In the genomic region with DNA sequence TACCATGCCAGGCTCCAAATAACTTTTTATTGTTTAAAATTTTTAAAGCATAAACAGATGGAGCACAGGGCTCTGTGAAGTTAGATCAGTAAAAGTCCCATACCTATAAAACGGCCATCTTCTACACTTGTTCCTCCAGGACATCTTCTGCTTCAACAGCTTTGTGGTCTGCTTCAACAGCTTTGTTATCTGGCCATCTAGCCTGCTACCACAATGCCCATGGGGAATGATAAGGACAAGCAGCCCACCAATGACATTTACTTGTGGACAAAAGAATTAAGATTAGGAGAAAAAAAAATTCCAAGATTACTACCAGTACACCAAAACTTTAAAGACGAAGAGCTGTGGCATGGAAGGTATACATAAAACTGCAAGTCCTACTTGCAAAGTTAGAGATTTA, we compare ENCODE assay signal across 19 cellular contexts. TPM values are rescaled to one million over a fixed set of nuclear protein-coding genes. Genes with fewer than 3 reads are reported as not detected.
DNase-seq lines count a peak whose midpoint lies in the region; ATAC-seq and TF ChIP-seq lines count a peak whose summit lies in the region.
"Had no signal": no experiment of that assay in that cellular context is flagged by ENCODE, and none has a peak within 500 bp of the region (broad histone marks: within the 10 kb centered on the region; RNA-seq: fewer than 3 reads in every experiment).

No MANE protein-coding gene starts in this region.

- CTCF ChIA-PET in activated CD4-positive, alpha-beta T cell treated with anti-CD3 and anti-CD28 coated beads for 36 hours (lab: Charles Lee): no interaction called here

- H3K27me3 ChIP-seq in sigmoid colon: no peaks in the 10 kb centered on the region
- H3K27me3 ChIP-seq: SJCRH30 had no signal

- TF ChIP-seq EP300 in sigmoid colon (IDR thresholded peaks at IDR 0.05): no peak

- peaks cover 19% of the 10 kb centered on the region for H3K4me1 Mint-ChIP-seq in activated CD4-positive, alpha-beta T cell treated with anti-CD3 and anti-CD28 coated beads for 36 hours
- H3K4me1 Mint-ChIP-seq in central memory CD8-positive, alpha-beta T cell: peaks cover 25% of the 10 kb centered on the region
- peaks cover 37% of the 10 kb centered on the region for H3K4me1 Mint-ChIP-seq in stimulated activated memory B cell treated with anti-CD40 and anti-IgM and Interleukin-4, amounts not matched to agents 10 μg/mL and 1 μg/mL and 100 μg/mL, for 72 hours

- 75 to 76% methylated on average over 2 of the region's 2 CpGs for WGBS in sigmoid colon, 2 donors

- peaks cover 0 to 20% (median 10%) of the 10 kb centered on the region in 4 donors for H3K4me1 ChIP-seq in sigmoid colon
- H3K4me1 ChIP-seq: Caco-2, SJCRH30 had no signal

- no peak for TF ChIP-seq POLR2A in sigmoid colon (IDR thresholded peaks at IDR 0.05)

- no peak for TF ChIP-seq CTCF in sigmoid colon (IDR thresholded peaks at IDR 0.05)

- peak overlapping the region; percentile 26 for H3K27ac Mint-ChIP-seq in activated CD4-positive, alpha-beta T cell treated with anti-CD3 and anti-CD28 coated beads for 36 hours
- H3K27ac Mint-ChIP-seq in central memory CD8-positive, alpha-beta T cell (ENCODE audit: low read depth): peak overlapping the region; percentile 92
- H3K27ac Mint-ChIP-seq in stimulated activated memory B cell treated with anti-CD40 and anti-IgM and Interleukin-4, amounts not matched to agents 10 μg/mL and 1 μg/mL and 100 μg/mL, for 72 hours: peak overlapping the region; percentile 7

- H3K27ac ChIP-seq in sigmoid colon: no peak overlapping the region
- H3K27ac ChIP-seq: KMS-11, SJCRH30 had no signal

- peaks cover 5% of the 10 kb centered on the region for H3K36me3 Mint-ChIP-seq in activated CD4-positive, alpha-beta T cell treated with anti-CD3 and anti-CD28 coated beads for 36 hours (ENCODE audit: low read depth)
- peaks cover 7% of the 10 kb centered on the region for H3K36me3 Mint-ChIP-seq in central memory CD8-positive, alpha-beta T cell (ENCODE audit: insufficient read depth)
- no peaks in the 10 kb centered on the region for H3K36me3 Mint-ChIP-seq in stimulated activated memory B cell treated with anti-CD40 and anti-IgM and Interleukin-4, amounts not matched to agents 10 μg/mL and 1 μg/mL and 100 μg/mL, for 72 hours

- intact Hi-C loops in activated CD4-positive, alpha-beta T cell treated with anti-CD3 and anti-CD28 coated beads for 36 hours (cut with DNase I, micrococcal nuclease): loop anchor here (5.0 to 10.0 kb wide), 6 partner anchors 280 to 1122 kb away; a partner anchor contains a TSS
- intact Hi-C loops in sigmoid colon (cut with DNase I): loop anchor here (5.0 to 10.0 kb wide), 2 partner anchors 42 to 570 kb away; no protein-coding TSS in a partner anchor

- no peak overlapping the region for H3K4me3 ChIP-seq in sigmoid colon
- H3K4me3 ChIP-seq: SJCRH30 had no signal

- no peak overlapping the region for H3K4me3 Mint-ChIP-seq in activated CD4-positive, alpha-beta T cell treated with anti-CD3 and anti-CD28 coated beads for 36 hours
- no peak overlapping the region for H3K4me3 Mint-ChIP-seq in central memory CD8-positive, alpha-beta T cell
- no peak overlapping the region for H3K4me3 Mint-ChIP-seq in stimulated activated memory B cell treated with anti-CD40 and anti-IgM and Interleukin-4, amounts not matched to agents 10 μg/mL and 1 μg/mL and 100 μg/mL, for 72 hours

- H3K9me3 Mint-ChIP-seq in activated CD4-positive, alpha-beta T cell treated with anti-CD3 and anti-CD28 coated beads for 36 hours (ENCODE audit: low read depth): no peaks in the 10 kb centered on the region
- H3K9me3 Mint-ChIP-seq in central memory CD8-positive, alpha-beta T cell: no peaks in the 10 kb centered on the region
- H3K9me3 Mint-ChIP-seq in stimulated activated memory B cell treated with anti-CD40 and anti-IgM and Interleukin-4, amounts not matched to agents 10 μg/mL and 1 μg/mL and 100 μg/mL, for 72 hours: no peaks in the 10 kb centered on the region

- no peaks in the 10 kb centered on the region for H3K27me3 Mint-ChIP-seq in activated CD4-positive, alpha-beta T cell treated with anti-CD3 and anti-CD28 coated beads for 36 hours
- no peaks in the 10 kb centered on the region for H3K27me3 Mint-ChIP-seq in central memory CD8-positive, alpha-beta T cell
- H3K27me3 Mint-ChIP-seq in stimulated activated memory B cell treated with anti-CD40 and anti-IgM and Interleukin-4, amounts not matched to agents 10 μg/mL and 1 μg/mL and 100 μg/mL, for 72 hours: no peaks in the 10 kb centered on the region

- ATAC-seq in activated CD4-positive, alpha-beta T cell treated with anti-CD3 and anti-CD28 coated beads for 36 hours: no peak
- no peak for ATAC-seq in central memory CD8-positive, alpha-beta T cell (replicated peaks; ENCODE audit: extremely low read depth, poor library complexity, severe bottlenecking)
- ATAC-seq in stimulated activated memory B cell treated with anti-CD40 and anti-IgM and Interleukin-4, amounts not matched to agents 10 μg/mL and 1 μg/mL and 100 μg/mL, for 72 hours: no peak
- no peak for ATAC-seq in activated CD4-positive, CD25-positive, alpha-beta regulatory T cell treated with anti-CD3 and anti-CD28 coated beads, Interleukin-2, amount 50 U/mL, for 24 hours
- ATAC-seq: Panc1 had no signal

- no peak for DNase-seq in activated CD4-positive, alpha-beta T cell treated with anti-CD3 and anti-CD28 coated beads for 36 hours
- no peak for DNase-seq in activated CD4-positive, alpha-beta T cell treated with anti-CD3 and anti-CD28 coated beads for 48 hours
- DNase-seq in OCI-M1 (lab: John Stamatoyannopoulos, UW) (peak; percentile 56), sigmoid colon (no peak)
- no peak for DNase-seq in central memory CD8-positive, alpha-beta T cell (ENCODE audit: low spot score in 2 of 2)
- DNase-seq in stimulated activated CD4-positive, alpha-beta T cell treated with anti-CD3 and anti-CD28 coated beads, Interleukin-1b, Interleukin-23, amount 100 ng/mL, for 48 hours: no peak
- DNase-seq: 8988T, Caco-2, GDM1, GOT3, NCI-H1417 treated with DMSO at 0.1 percent for 48 hours, NCI-H187 treated with DMSO at 0.1 percent for 48 hours, NCI-H345, NCI-H524 treated with DMSO at 0.1 percent for 48 hours, SJCRH30 had no signal

- POLR2A ChIA-PET in activated CD4-positive, alpha-beta T cell treated with anti-CD3 and anti-CD28 coated beads for 36 hours (lab: Charles Lee): no interaction called here

- H3K36me3 ChIP-seq in sigmoid colon: no peaks in the 10 kb centered on the region
- H3K36me3 ChIP-seq: SJCRH30 had no signal

- H3K9me3 ChIP-seq in sigmoid colon: no peaks in the 10 kb centered on the region
- H3K9me3 ChIP-seq: Caco-2, SJCRH30 had no signal

RNA-seq across cellular contexts. Expression of a gene that starts 2.2 kb away (rescaled TPM):
- 10 to 100 TPM; 33.3 to 33.6 TPM for total RNA-seq in activated CD4-positive, alpha-beta T cell treated with anti-CD3 and anti-CD28 coated beads for 36 hours
- total RNA-seq in sigmoid colon: 10 to 100 TPM; 32.6 to 71.5 (median 35.8) TPM
- polyA plus RNA-seq in sigmoid colon: 10 to 100 TPM in 1 of 3 donors, 1 to 10 TPM in 2; 3.2 to 12.7 (median 4.8) TPM

Comparison
In these comparisons a context has a peak if more than half of its experiments do, and no peak if none do; other contexts are left out.
1. H3K27ac Mint-ChIP-seq: peak in every context shown above with its lines; median percentile 92 in central memory CD8-positive, alpha-beta T cell; 26 in activated CD4-positive, alpha-beta T cell treated with anti-CD3 and anti-CD28 coated beads for 36 hours; 7 in stimulated activated memory B cell treated with anti-CD40 and anti-IgM and Interleukin-4, amounts not matched to agents 10 μg/mL and 1 μg/mL and 100 μg/mL, for 72 hours.